In genomic region chr6:53049389-53049788, GRCh38 we compare ENCODE assay signal across 12 cellular contexts.
"Had no signal": no experiment of that assay in that cellular context is flagged by ENCODE, and none has a peak within 500 bp of the region (broad histone marks: within the 10 kb centered on the region; RNA-seq: fewer than 3 reads in every experiment).

No MANE protein-coding gene starts in this region.

- H3K27me3 ChIP-seq: colonic mucosa, heart left ventricle, right atrium auricular region, tibial nerve, vagina had no signal

- FAIRE-seq: frontal cortex, islet of Langerhans had no signal

- H3K9me3 Mint-ChIP-seq: stimulated activated effector memory CD8-positive, alpha-beta T cell treated with anti-CD3 and anti-CD28 coated beads, Interleukin-12 subunit alpha, Interleukin-12 subunit beta, amount 100 ng/mL, for 72 hours had no signal

- DNase-seq: activated effector memory CD4-positive, alpha-beta T cell treated with anti-CD3 and anti-CD28 coated beads, Interleukin-2, amount 50 U/mL, for 16 hours; activated T-cell treated with anti-CD3 and anti-CD28 coated beads, Interleukin-2, amount 50 U/mL, for 1 hour; colonic mucosa; effector CD8-positive, alpha-beta T cell; heart left ventricle; mesendoderm had no signal

- H3K4me3 ChIP-seq: colonic mucosa, right atrium auricular region, vagina had no signal

- H3K36me3 ChIP-seq: colonic mucosa, right atrium auricular region had no signal

- H3K4me1 ChIP-seq: colonic mucosa had no signal

- H3K9me3 ChIP-seq: colonic mucosa, right atrium auricular region, vagina had no signal

- H3K27ac ChIP-seq: colonic mucosa, right atrium auricular region, vagina had no signal
